In the genomic region with DNA sequence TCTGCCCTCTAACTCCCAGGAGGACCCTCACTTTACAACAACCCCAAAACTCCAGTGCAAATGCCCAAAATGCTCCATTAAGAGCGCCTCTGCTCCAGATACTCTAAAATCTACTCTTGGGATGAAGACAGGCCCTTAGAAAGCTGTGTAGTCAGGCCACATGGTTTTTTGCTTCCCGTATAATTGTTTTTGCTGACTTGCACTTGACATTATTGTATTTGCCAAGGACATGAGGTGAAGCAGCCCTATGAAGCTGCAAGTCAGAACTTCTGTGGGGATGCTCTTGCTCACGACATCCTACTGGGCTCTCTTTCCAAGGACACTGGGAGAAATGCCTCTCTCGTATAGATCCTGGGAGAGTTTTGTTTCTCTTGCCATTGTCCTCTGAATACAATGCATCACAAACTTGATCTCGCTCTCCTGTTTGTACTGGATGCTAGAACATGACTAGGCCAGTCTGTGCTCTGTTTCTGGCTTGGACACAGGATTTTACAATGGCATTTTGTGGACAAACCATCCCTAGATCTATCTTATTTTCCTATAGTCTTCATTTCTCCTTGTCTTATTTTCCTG, we compare ENCODE assay signal across 34 cellular contexts.
"Had no signal": no experiment of that assay in that cellular context is flagged by ENCODE, and none has a peak within 500 bp of the region (broad histone marks: within the 10 kb centered on the region; RNA-seq: fewer than 3 reads in every experiment).

No MANE protein-coding gene starts in this region.

- H3K4me3 ChIP-seq: adrenal gland, body of pancreas, esophagus muscularis mucosa, gastrocnemius medialis, heart right ventricle had no signal

- H3K4me1 Mint-ChIP-seq: activated B cell treated with CpG ODN at 0.5 μM for 24 hours; activated naive CD4-positive, alpha-beta T cell treated with anti-CD3 and anti-CD28 coated beads, Interleukin-2, amount 50 U/mL, for 24 hours; activated naive CD8-positive, alpha-beta T cell treated with anti-CD3 and anti-CD28 coated beads for 36 hours; activated naive CD8-positive, alpha-beta T cell treated with anti-CD3 and anti-CD28 coated beads, Interleukin-2, amount 50 U/mL, for 24 hours had no signal

- FAIRE-seq: colon had no signal

- H3K27ac Mint-ChIP-seq: activated B cell treated with CpG ODN at 0.5 μM for 24 hours; activated CD8-positive, alpha-beta T cell treated with anti-CD3 and anti-CD28 coated beads for 36 hours; activated naive CD4-positive, alpha-beta T cell treated with anti-CD3 and anti-CD28 coated beads for 36 hours; activated naive CD4-positive, alpha-beta T cell treated with anti-CD3 and anti-CD28 coated beads, Interleukin-2, amount 50 U/mL, for 24 hours; activated naive CD8-positive, alpha-beta T cell treated with anti-CD3 and anti-CD28 coated beads for 36 hours; activated naive CD8-positive, alpha-beta T cell treated with anti-CD3 and anti-CD28 coated beads, Interleukin-2, amount 50 U/mL, for 24 hours; activated T-helper 1 cell treated with anti-CD3 and anti-CD28 coated beads, Interleukin-12 subunit alpha, Interleukin-12 subunit beta, Interleukin-2, Interleukin-4 antibody, amounts not matched to agents 30 ng/mL and 10 ng/mL and 1 ng/mL, durations not matched to agents 14 hours and 24 hours and 36 hours; activated T-helper 2 cell treated with anti-CD3 and anti-CD28 coated beads, Interferon-gamma antibody, Interleukin-2, Interleukin-4, amounts not matched to agents 10 μg/mL and 5 μg/mL and 100 μg/mL, durations not matched to agents 14 hours and 24 hours and 36 hours; effector memory CD8-positive, alpha-beta T cell; T-helper 1 cell treated with Interleukin-12 subunit alpha and Interleukin-12 subunit beta and Interleukin-4 antibody, amounts not matched to agents 30 μg/mL and 1 μg/mL, for 36 hours had no signal

- ATAC-seq: activated CD4-positive, CD25-positive, alpha-beta regulatory T cell treated with anti-CD3 and anti-CD28 coated beads, Interleukin-2, amount 50 U/mL, for 24 hours; activated CD8-positive, alpha-beta T cell treated with anti-CD3 and anti-CD28 coated beads for 36 hours; activated naive CD8-positive, alpha-beta T cell treated with anti-CD3 and anti-CD28 coated beads, Interleukin-2, amount 50 U/mL, for 24 hours; body of pancreas; effector memory CD8-positive, alpha-beta T cell; foreskin keratinocyte; gastrocnemius medialis; heart right ventricle had no signal

- H3K4me1 ChIP-seq: adrenal gland, body of pancreas, esophagus muscularis mucosa, foreskin keratinocyte, gastrocnemius medialis had no signal

- H3K4me3 Mint-ChIP-seq: activated B cell treated with CpG ODN at 0.5 μM for 24 hours; activated CD8-positive, alpha-beta T cell treated with anti-CD3 and anti-CD28 coated beads for 36 hours; activated naive CD4-positive, alpha-beta T cell treated with anti-CD3 and anti-CD28 coated beads for 36 hours; activated naive CD4-positive, alpha-beta T cell treated with anti-CD3 and anti-CD28 coated beads, Interleukin-2, amount 50 U/mL, for 24 hours; activated naive CD8-positive, alpha-beta T cell treated with anti-CD3 and anti-CD28 coated beads for 36 hours; activated naive CD8-positive, alpha-beta T cell treated with anti-CD3 and anti-CD28 coated beads, Interleukin-2, amount 50 U/mL, for 24 hours; activated T-helper 1 cell treated with anti-CD3 and anti-CD28 coated beads, Interleukin-12 subunit alpha, Interleukin-12 subunit beta, Interleukin-2, Interleukin-4 antibody, amounts not matched to agents 30 ng/mL and 10 ng/mL and 1 ng/mL, durations not matched to agents 14 hours and 24 hours and 36 hours; effector memory CD8-positive, alpha-beta T cell; T-helper 1 cell treated with Interleukin-12 subunit alpha and Interleukin-12 subunit beta and Interleukin-4 antibody, amounts not matched to agents 30 μg/mL and 1 μg/mL, for 36 hours had no signal

- DNase-seq: activated B cell treated with CpG ODN at 0.5 μM for 24 hours; activated CD4-positive, alpha-beta T cell treated with anti-CD3 and anti-CD28 coated beads for 48 hours; activated CD4-positive, alpha-beta T cell treated with anti-CD3 and anti-CD28 coated beads, Interleukin-2, amount 50 U/mL, for 1 hour; activated CD4-positive, alpha-beta T cell treated with anti-CD3 and anti-CD28 coated beads, Interleukin-2, amount 50 U/mL, for 48 hours; activated CD8-positive, alpha-beta memory T cell treated with anti-CD3 and anti-CD28 coated beads for 24 hours; activated CD8-positive, alpha-beta T cell treated with anti-CD3 and anti-CD28 coated beads for 36 hours; activated effector memory CD4-positive, alpha-beta T cell treated with anti-CD3 and anti-CD28 coated beads, Interleukin-2, amount 50 U/mL, for 16 hours; activated naive CD4-positive, alpha-beta T cell treated with anti-CD3 and anti-CD28 coated beads for 36 hours; activated naive CD8-positive, alpha-beta T cell treated with anti-CD3 and anti-CD28 coated beads for 36 hours; activated naive CD8-positive, alpha-beta T cell treated with anti-CD3 and anti-CD28 coated beads, Interleukin-2, amount 50 U/mL, for 24 hours; activated T-cell treated with anti-CD3 and anti-CD28 coated beads, Interleukin-2, amount 50 U/mL, for 1 hour; activated T-cell treated with anti-CD3 and anti-CD28 coated beads, Interleukin-2, amount 50 U/mL, for 48 hours; adrenal gland; amygdala; aorta; body of pancreas; caudate nucleus; cortex of kidney; dermis blood vessel endothelial cell; effector CD4-positive, alpha-beta T cell; effector memory CD8-positive, alpha-beta T cell; erythroblast; foreskin keratinocyte; gastrocnemius medialis; heart right ventricle; T-helper 9 cell; WERI-Rb-1 had no signal

- H3K9me3 Mint-ChIP-seq: activated B cell treated with CpG ODN at 0.5 μM for 24 hours; activated CD8-positive, alpha-beta T cell treated with anti-CD3 and anti-CD28 coated beads for 36 hours; activated naive CD4-positive, alpha-beta T cell treated with anti-CD3 and anti-CD28 coated beads for 36 hours; activated naive CD4-positive, alpha-beta T cell treated with anti-CD3 and anti-CD28 coated beads, Interleukin-2, amount 50 U/mL, for 24 hours; activated naive CD8-positive, alpha-beta T cell treated with anti-CD3 and anti-CD28 coated beads for 36 hours; activated naive CD8-positive, alpha-beta T cell treated with anti-CD3 and anti-CD28 coated beads, Interleukin-2, amount 50 U/mL, for 24 hours; activated T-helper 1 cell treated with anti-CD3 and anti-CD28 coated beads, Interleukin-12 subunit alpha, Interleukin-12 subunit beta, Interleukin-2, Interleukin-4 antibody, amounts not matched to agents 30 ng/mL and 10 ng/mL and 1 ng/mL, durations not matched to agents 14 hours and 24 hours and 36 hours; effector memory CD8-positive, alpha-beta T cell; T-helper 1 cell treated with Interleukin-12 subunit alpha and Interleukin-12 subunit beta and Interleukin-4 antibody, amounts not matched to agents 30 μg/mL and 1 μg/mL, for 36 hours had no signal

- H3K27me3 Mint-ChIP-seq: activated naive CD4-positive, alpha-beta T cell treated with anti-CD3 and anti-CD28 coated beads, Interleukin-2, amount 50 U/mL, for 24 hours had no signal

- H3K36me3 ChIP-seq: adrenal gland, esophagus muscularis mucosa, gastrocnemius medialis, heart right ventricle, WERI-Rb-1 had no signal

- H3K36me3 Mint-ChIP-seq: activated naive CD4-positive, alpha-beta T cell treated with anti-CD3 and anti-CD28 coated beads, Interleukin-2, amount 50 U/mL, for 24 hours; activated naive CD8-positive, alpha-beta T cell treated with anti-CD3 and anti-CD28 coated beads for 36 hours had no signal

- H3K27ac ChIP-seq: adrenal gland, body of pancreas, esophagus muscularis mucosa, foreskin keratinocyte, gastrocnemius medialis, heart right ventricle, WERI-Rb-1 had no signal

- H3K9me3 ChIP-seq: adrenal gland, body of pancreas, esophagus muscularis mucosa, gastrocnemius medialis, heart right ventricle had no signal

- H3K27me3 ChIP-seq: adrenal gland, body of pancreas, gastrocnemius medialis, heart right ventricle had no signal
